Comparison of ENCODE assay signal across 1 cellular context in the genomic region with DNA sequence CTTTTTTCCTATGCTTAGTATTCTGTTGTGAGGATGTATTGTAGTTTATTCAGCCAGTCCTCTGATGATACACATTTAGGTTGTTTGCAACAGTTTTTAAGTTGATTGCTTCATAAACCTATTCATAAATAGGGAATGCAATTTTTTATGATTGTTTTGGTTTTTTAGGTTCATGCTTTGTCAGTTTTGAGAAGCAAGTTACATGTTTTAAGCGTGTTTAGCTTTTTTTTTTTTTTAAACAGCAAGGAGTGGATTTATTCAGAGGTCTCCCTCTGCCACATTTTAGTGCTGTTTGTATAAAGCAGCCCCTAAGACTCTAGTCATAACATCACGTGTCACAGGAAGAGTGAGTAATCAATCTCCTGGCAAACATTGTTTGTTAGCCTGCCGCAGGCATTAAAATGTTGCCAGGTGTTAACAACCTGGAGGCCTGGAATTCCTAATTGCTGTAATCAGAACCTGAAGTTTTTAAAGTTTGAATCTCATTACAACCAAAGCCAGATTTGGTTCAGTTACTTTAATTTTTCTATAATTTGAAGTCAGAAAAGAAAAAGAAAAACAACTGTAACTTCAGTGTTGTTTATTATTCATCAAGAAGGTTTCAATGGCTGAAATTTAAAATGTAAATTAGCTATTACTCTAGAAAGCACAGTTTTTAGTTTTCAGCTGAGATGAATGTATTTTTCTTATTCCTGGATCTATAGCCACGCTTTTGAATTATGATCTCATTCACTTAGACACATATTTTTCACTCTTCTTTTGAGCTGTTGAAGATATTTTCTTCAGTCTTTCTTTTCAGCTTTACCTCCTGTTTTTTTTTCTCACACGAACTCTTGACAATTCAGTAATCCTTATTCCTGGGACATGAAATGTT.
TF ChIP-seq lines count a peak whose summit lies in the region.

No MANE protein-coding gene starts in this region.

TF ChIP-seq in HepG2, 621 proteins besides CTCF, POLR2A, EP300 and RAD21 (continued from another document):
- TF ChIP-seq, protein P1, sequence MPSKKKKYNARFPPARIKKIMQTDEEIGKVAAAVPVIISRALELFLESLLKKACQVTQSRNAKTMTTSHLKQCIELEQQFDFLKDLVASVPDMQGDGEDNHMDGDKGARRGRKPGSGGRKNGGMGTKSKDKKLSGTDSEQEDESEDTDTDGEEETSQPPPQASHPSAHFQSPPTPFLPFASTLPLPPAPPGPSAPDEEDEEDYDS (CRISPR knock-in tag; IDR thresholded peaks at IDR 0.05): no peak
- TF ChIP-seq TEAD2 (CRISPR knock-in tag; IDR thresholded peaks at IDR 0.05): no peak
- no peak for TF ChIP-seq ZNF883 (CRISPR knock-in tag; IDR thresholded peaks at IDR 0.05; ENCODE audit: not compliant biosample characterization)
- TF ChIP-seq HDAC2 (CRISPR knock-in tag; IDR thresholded peaks at IDR 0.05): no peak
- TF ChIP-seq, protein P2, sequence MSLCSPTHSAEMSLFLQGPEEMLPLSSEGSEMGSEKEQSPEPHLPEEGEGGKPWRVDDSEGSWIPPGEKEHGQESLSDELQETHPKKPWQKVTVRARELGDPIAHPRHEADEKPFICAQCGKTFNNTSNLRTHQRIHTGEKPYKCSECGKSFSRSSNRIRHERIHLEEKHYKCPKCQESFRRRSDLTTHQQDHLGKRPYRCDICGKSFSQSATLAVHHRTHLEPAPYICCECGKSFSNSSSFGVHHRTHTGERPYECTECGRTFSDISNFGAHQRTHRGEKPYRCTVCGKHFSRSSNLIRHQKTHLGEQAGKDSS (CRISPR knock-in tag; IDR thresholded peaks at IDR 0.05; ENCODE audit: borderline replicate concordance, low read depth): no peak
- TF ChIP-seq ATF7 (IDR thresholded peaks at IDR 0.05): no peak
- no peak for TF ChIP-seq ATF7 (CRISPR knock-in tag; IDR thresholded peaks at IDR 0.05)
- TF ChIP-seq, protein P3, sequence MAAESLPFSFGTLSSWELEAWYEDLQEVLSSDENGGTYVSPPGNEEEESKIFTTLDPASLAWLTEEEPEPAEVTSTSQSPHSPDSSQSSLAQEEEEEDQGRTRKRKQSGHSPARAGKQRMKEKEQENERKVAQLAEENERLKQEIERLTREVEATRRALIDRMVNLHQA (CRISPR knock-in tag; IDR thresholded peaks at IDR 0.05): no peak
- TF ChIP-seq RFXANK (CRISPR knock-in tag; IDR thresholded peaks at IDR 0.05): no peak
- TF ChIP-seq, protein P4, sequence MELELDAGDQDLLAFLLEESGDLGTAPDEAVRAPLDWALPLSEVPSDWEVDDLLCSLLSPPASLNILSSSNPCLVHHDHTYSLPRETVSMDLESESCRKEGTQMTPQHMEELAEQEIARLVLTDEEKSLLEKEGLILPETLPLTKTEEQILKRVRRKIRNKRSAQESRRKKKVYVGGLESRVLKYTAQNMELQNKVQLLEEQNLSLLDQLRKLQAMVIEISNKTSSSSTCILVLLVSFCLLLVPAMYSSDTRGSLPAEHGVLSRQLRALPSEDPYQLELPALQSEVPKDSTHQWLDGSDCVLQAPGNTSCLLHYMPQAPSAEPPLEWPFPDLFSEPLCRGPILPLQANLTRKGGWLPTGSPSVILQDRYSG (CRISPR knock-in tag; IDR thresholded peaks at IDR 0.05): no peak
